In the genomic region with DNA sequence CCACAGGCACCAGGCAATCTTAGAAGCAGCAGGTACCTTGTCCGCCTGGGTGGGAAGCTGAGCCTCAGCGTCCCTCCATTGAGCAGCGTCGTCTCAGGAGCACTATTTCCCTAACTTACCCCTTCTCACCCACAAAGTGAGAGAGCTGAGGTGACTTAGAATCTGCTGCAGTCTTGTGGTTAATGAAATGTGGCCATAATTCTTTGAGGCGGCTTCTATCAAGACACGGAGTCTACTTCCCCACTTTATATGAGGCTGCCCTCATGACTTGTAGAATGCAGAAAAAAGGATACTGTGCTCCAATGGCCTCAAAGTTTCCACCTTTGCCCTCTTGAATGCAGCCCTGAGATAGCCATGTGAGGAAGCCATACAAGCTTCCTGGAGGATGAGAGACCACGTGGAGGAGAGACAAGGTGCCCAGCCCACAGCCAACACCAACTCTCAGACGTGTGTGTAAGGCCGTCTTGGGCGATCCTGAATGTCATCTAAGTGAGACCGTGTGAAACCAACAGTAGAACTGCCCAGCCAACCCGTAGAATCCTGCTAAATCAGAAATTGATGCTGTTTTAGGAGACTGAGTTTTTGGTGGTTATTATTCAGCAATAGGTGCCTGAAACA, we compare ENCODE assay signal across 18 cellular contexts. TPM values are rescaled to one million over a fixed set of nuclear protein-coding genes. Genes with fewer than 3 reads are reported as not detected.
DNase-seq lines count a peak whose midpoint lies in the region; ATAC-seq, FAIRE-seq and TF ChIP-seq lines count a peak whose summit lies in the region.
"Had no signal": no experiment of that assay in that cellular context is flagged by ENCODE, and none has a peak within 500 bp of the region (broad histone marks: within the 10 kb centered on the region; RNA-seq: fewer than 3 reads in every experiment).

No MANE protein-coding gene starts in this region.

- H3K9me3 Mint-ChIP-seq in activated CD8-positive, alpha-beta T cell treated with anti-CD3 and anti-CD28 coated beads, Interleukin-2, amount 10 ng/mL, durations not matched to agents 7 days and 5 days (ENCODE audit: insufficient read depth): no peaks in the 10 kb centered on the region
- H3K9me3 Mint-ChIP-seq in natural killer cell: no peaks in the 10 kb centered on the region

- no peak for TF ChIP-seq CTCF in natural killer cell (IDR thresholded peaks at IDR 0.05)

- DNase-seq in CD1c-positive myeloid dendritic cell (ENCODE audit: extremely low spot score): peak; percentile 62
- peak; percentile 32 for DNase-seq in KG1 (lab: John Stamatoyannopoulos, UW)
- no peak for DNase-seq in activated CD8-positive, alpha-beta T cell treated with anti-CD3 and anti-CD28 coated beads, Interleukin-2, amount 10 ng/mL, durations not matched to agents 7 days and 5 days
- peak; percentile 32 for DNase-seq in natural killer cell
- no peak for DNase-seq in NK-92 (lab: John Stamatoyannopoulos, UW; ENCODE audit: unreplicated experiment)
- DNase-seq in GM19239 (ENCODE audit: insufficient read length, low spot score): no peak
- no peak for DNase-seq in globus pallidus (ENCODE audit: low spot score)
- DNase-seq in dedifferentiated amniotic fluid mesenchymal stem cell (ENCODE audit: extremely low spot score): no peak
- DNase-seq: activated effector memory CD4-positive, alpha-beta T cell treated with anti-CD3 and anti-CD28 coated beads, Interleukin-2, amount 50 U/mL, for 16 hours; glutamatergic neuron; NCI-H2029 treated with DMSO at 0.1 percent for 48 hours; NCI-H526; pancreas; T-helper 1 cell had no signal

- H3K4me1 Mint-ChIP-seq in activated CD8-positive, alpha-beta T cell treated with anti-CD3 and anti-CD28 coated beads, Interleukin-2, amount 10 ng/mL, durations not matched to agents 7 days and 5 days (ENCODE audit: low read depth): peaks cover 64% of the 10 kb centered on the region
- peaks cover 47 to 53% of the 10 kb centered on the region in 2 donors for H3K4me1 Mint-ChIP-seq in natural killer cell

- peak; percentile 58 for ATAC-seq in activated CD8-positive, alpha-beta T cell treated with anti-CD3 and anti-CD28 coated beads, Interleukin-2, amount 10 ng/mL, durations not matched to agents 7 days and 5 days
- peak; percentile 77 to 88 (median 79) for ATAC-seq in natural killer cell
- ATAC-seq: esophagus mucosa had no signal

- no peaks in the 10 kb centered on the region for H3K36me3 Mint-ChIP-seq in activated CD8-positive, alpha-beta T cell treated with anti-CD3 and anti-CD28 coated beads, Interleukin-2, amount 10 ng/mL, durations not matched to agents 7 days and 5 days (ENCODE audit: low read depth)
- H3K36me3 Mint-ChIP-seq in natural killer cell: no peaks in the 10 kb centered on the region

- peak overlapping the region; percentile 46 for H3K27ac Mint-ChIP-seq in activated CD8-positive, alpha-beta T cell treated with anti-CD3 and anti-CD28 coated beads, Interleukin-2, amount 10 ng/mL, durations not matched to agents 7 days and 5 days
- peak overlapping the region; percentile 80 to 81 for H3K27ac Mint-ChIP-seq in natural killer cell

- no peak overlapping the region for H3K4me3 Mint-ChIP-seq in activated CD8-positive, alpha-beta T cell treated with anti-CD3 and anti-CD28 coated beads, Interleukin-2, amount 10 ng/mL, durations not matched to agents 7 days and 5 days
- peak overlapping the region; percentile 84 for H3K4me3 Mint-ChIP-seq in natural killer cell

- no peak for FAIRE-seq in GM19239 (lab: Jason Lieb, UNC)
- FAIRE-seq: D721Med, islet of Langerhans, pancreas had no signal

- POLR2A ChIA-PET in activated CD8-positive, alpha-beta T cell treated with anti-CD3 and anti-CD28 coated beads, Interleukin-2, amount 10 ng/mL, durations not matched to agents 7 days and 5 days (lab: Charles Lee): interaction anchor here (1.0 to 10.1 kb wide), 3 partner anchors 11 to 51 kb away, joined by 4 to 155 read pairs (median 10); a partner anchor contains a TSS

- H3K27me3 Mint-ChIP-seq in activated CD8-positive, alpha-beta T cell treated with anti-CD3 and anti-CD28 coated beads, Interleukin-2, amount 10 ng/mL, durations not matched to agents 7 days and 5 days (ENCODE audit: low read depth): no peaks in the 10 kb centered on the region
- no peaks in the 10 kb centered on the region for H3K27me3 Mint-ChIP-seq in natural killer cell (ENCODE audit: low read depth in 2 of 2)

- CTCF ChIA-PET in activated CD8-positive, alpha-beta T cell treated with anti-CD3 and anti-CD28 coated beads, Interleukin-2, amount 10 ng/mL, durations not matched to agents 7 days and 5 days (lab: Charles Lee): interaction anchor here (1.1 to 8.0 kb wide), 5 partner anchors 10 to 49 kb away, joined by 3 to 94 read pairs (median 20); a partner anchor contains a TSS

- intact Hi-C loops in natural killer cell (cut with micrococcal nuclease): loop anchor here (1.0 kb wide), 2 partner anchors 9 kb away; no protein-coding TSS in a partner anchor

RNA-seq across cellular contexts. Expression of a gene that starts 9.1 kb away (rescaled TPM):
- 10 to 100 TPM; 64.5 to 67.0 TPM for total RNA-seq in activated CD8-positive, alpha-beta T cell treated with anti-CD3 and anti-CD28 coated beads, Interleukin-2, amount 10 ng/mL, durations not matched to agents 7 days and 5 days
- 100 to 1,000 TPM; 139 to 291 (median 178) TPM for total RNA-seq in natural killer cell
- total RNA-seq: MCF 10A had no signal

RNA-seq across cellular contexts. Expression of a gene that starts 53.9 kb away (rescaled TPM):
- total RNA-seq in activated CD8-positive, alpha-beta T cell treated with anti-CD3 and anti-CD28 coated beads, Interleukin-2, amount 10 ng/mL, durations not matched to agents 7 days and 5 days: 1 to 10 TPM; 1.4 TPM
- total RNA-seq in natural killer cell: 1 to 10 TPM; 1.5 to 2.9 (median 2.4) TPM

Comparison
In these comparisons a context has a peak if more than half of its experiments do, and no peak if none do; other contexts are left out.
1. DNase-seq: peak in CD1c-positive myeloid dendritic cell (single experiment), KG1 (single experiment) and natural killer cell (single experiment); none in activated CD8-positive, alpha-beta T cell treated with anti-CD3 and anti-CD28 coated beads, Interleukin-2, amount 10 ng/mL, durations not matched to agents 7 days and 5 days (single experiment), NK-92 (single experiment), GM19239 (single experiment), globus pallidus (single experiment) and dedifferentiated amniotic fluid mesenchymal stem cell (single experiment).